In the genomic region with DNA sequence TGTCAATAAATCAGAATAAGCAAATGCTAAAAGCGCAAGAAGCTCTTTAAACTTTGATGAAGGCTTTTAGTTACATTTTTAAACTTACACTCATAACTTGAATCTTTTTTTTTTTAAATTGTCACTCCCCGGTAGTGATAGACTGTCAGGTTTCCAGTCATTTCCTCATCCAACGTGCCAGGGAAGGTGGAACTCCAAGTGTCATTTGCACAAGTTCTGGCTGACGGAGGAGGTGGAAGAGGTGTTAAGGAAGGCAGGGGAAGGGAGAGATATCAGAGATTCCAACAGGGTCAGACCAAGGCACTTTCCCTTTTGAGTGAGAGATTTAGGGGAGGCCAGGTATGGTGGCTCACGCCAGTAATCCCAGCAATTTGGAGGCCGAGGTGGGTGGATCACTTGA, we compare ENCODE assay signal across 22 cellular contexts.
DNase-seq lines count a peak whose midpoint lies in the region; ATAC-seq and TF ChIP-seq lines count a peak whose summit lies in the region.
"Had no signal": no experiment of that assay in that cellular context is flagged by ENCODE, and none has a peak within 500 bp of the region (broad histone marks: within the 10 kb centered on the region; RNA-seq: fewer than 3 reads in every experiment).

No MANE protein-coding gene starts in this region.

- H3K9ac ChIP-seq in endodermal cell (ENCODE audit: extremely low read depth, low read length, poor library complexity, severe bottlenecking) (no peak overlapping the region), mesenchymal stem cell (ENCODE audit: low read length) (no peak overlapping the region), H9 (ENCODE audit: extremely low read depth, insufficient read length, low read length) (no peak overlapping the region)
- H3K9ac ChIP-seq: BLaER1 treated with 17β-estradiol and CSF1 and Interleukin-3, amounts not matched to agents 10 nM and 100 nM had no signal

- H3K4me3 Mint-ChIP-seq in endodermal cell (no peak overlapping the region), osteocyte (ENCODE audit: unreplicated experiment) (no peak overlapping the region), H9 (no peak overlapping the region)
- H3K4me3 Mint-ChIP-seq: CD14-positive monocyte; CD4-positive, alpha-beta T cell; CD8-positive, alpha-beta memory T cell; GM23338; HFFc6 had no signal

- no peak overlapping the region for H2AFZ ChIP-seq in mesenchymal stem cell (ENCODE audit: low read depth, low read length)
- no peak overlapping the region for H2AFZ ChIP-seq in H9 (ENCODE audit: low read length)

- no peak overlapping the region for H3K27ac ChIP-seq in endodermal cell (ENCODE audit: low read depth, low read length)
- no peak overlapping the region for H3K27ac ChIP-seq in mesenchymal stem cell (ENCODE audit: low read length, poor library complexity, severe bottlenecking)
- H3K27ac ChIP-seq in heart left ventricle, result no peak overlapping the region
- no peak overlapping the region for H3K27ac ChIP-seq in H9 (ENCODE audit: insufficient read length, low read depth, low read length)
- H3K27ac ChIP-seq: A549; BLaER1 treated with 17β-estradiol and CSF1 and Interleukin-3, amounts not matched to agents 10 nM and 100 nM had no signal

- no peaks in the 10 kb centered on the region for H3K23me2 ChIP-seq in H9 (ENCODE audit: insufficient read length, low read depth, low read length, poor library complexity, severe bottlenecking)

- H3K79me2 ChIP-seq in H9 (ENCODE audit: insufficient read depth, low read length), result no peaks in the 10 kb centered on the region

- H3K36me3 Mint-ChIP-seq in endodermal cell (ENCODE audit: low read depth) (no peaks in the 10 kb centered on the region), osteocyte (ENCODE audit: unreplicated experiment) (no peaks in the 10 kb centered on the region), H9 (ENCODE audit: insufficient read depth in 1 of 3, low read depth in 3 of 3) (peaks cover 4 to 10% (median 6%) of the 10 kb centered on the region in 3 experiments; a peak in 3 of 7 replicates)
- H3K36me3 Mint-ChIP-seq: CD14-positive monocyte; CD8-positive, alpha-beta memory T cell had no signal

- TF ChIP-seq POLR2A in heart left ventricle (IDR thresholded peaks at IDR 0.05), result no peak

- no peak overlapping the region for H3K18ac ChIP-seq in mesenchymal stem cell (ENCODE audit: low read depth in 1 of 2, low read length in 2 of 2)
- no peak overlapping the region for H3K18ac ChIP-seq in H9 (ENCODE audit: insufficient read length, low read depth, low read length)

- no peak overlapping the region for H3K4me2 ChIP-seq in mesenchymal stem cell (ENCODE audit: low read length, poor library complexity, severe bottlenecking)
- H3K4me2 ChIP-seq in H9 (ENCODE audit: insufficient read depth, insufficient read length, low read length), result no peak overlapping the region
- H3K4me2 ChIP-seq: A549; BLaER1 treated with 17β-estradiol and CSF1 and Interleukin-3, amounts not matched to agents 10 nM and 100 nM; GM23338 had no signal

- intact Hi-C loops in heart left ventricle (cut with DNase I), result loop anchor here in 6 of 10 donors (10.0 kb wide), 2 partner anchors 862 to 872 kb away; no protein-coding TSS in a partner anchor

- peaks cover 3% of the 10 kb centered on the region for H3K9me3 Mint-ChIP-seq in endodermal cell
- H3K9me3 Mint-ChIP-seq in osteocyte (ENCODE audit: unreplicated experiment), result peaks cover 14% of the 10 kb centered on the region
- peaks cover 3 to 8% of the 10 kb centered on the region in 2 experiments; a peak in 3 of 5 replicates for H3K9me3 Mint-ChIP-seq in H9
- H3K9me3 Mint-ChIP-seq: CD4-positive, alpha-beta T cell; HFFc6 had no signal

- H3K36me3 ChIP-seq in endodermal cell (ENCODE audit: control insufficient read depth, insufficient read depth, low read length), result no peaks in the 10 kb centered on the region
- no peaks in the 10 kb centered on the region for H3K36me3 ChIP-seq in mesenchymal stem cell (ENCODE audit: control insufficient read depth in 1 of 2, insufficient read depth in 2 of 2, low read depth in 1 of 2, low read length in 2 of 2)
- no peaks in the 10 kb centered on the region for H3K36me3 ChIP-seq in heart left ventricle
- H3K36me3 ChIP-seq: BE2C; BLaER1 treated with 17β-estradiol and CSF1 and Interleukin-3, amounts not matched to agents 10 nM and 100 nM; HAP-1 had no signal

- no peak for ATAC-seq in heart left ventricle
- ATAC-seq: A549, GM23338 had no signal

- H3K27me3 ChIP-seq in endodermal cell (ENCODE audit: control insufficient read depth, insufficient read depth, low read length, poor library complexity, severe bottlenecking) (no peaks in the 10 kb centered on the region), mesenchymal stem cell (ENCODE audit: control insufficient read depth in 1 of 2, insufficient read depth in 1 of 2, low read length in 2 of 2) (peaks cover 0 to 51% of the 10 kb centered on the region in 2 experiments), heart left ventricle (peaks cover 0 to 7% (median 0%) of the 10 kb centered on the region in 9 donors), H9 (ENCODE audit: insufficient read depth, low read length) (no peaks in the 10 kb centered on the region)
- H3K27me3 ChIP-seq: BE2C; BLaER1 treated with 17β-estradiol and CSF1 and Interleukin-3, amounts not matched to agents 10 nM and 100 nM had no signal

- H2BK15ac ChIP-seq in mesenchymal stem cell (ENCODE audit: low read depth, poor library complexity, severe bottlenecking), result peak overlapping the region; percentile 33
- H2BK15ac ChIP-seq in H9 (ENCODE audit: low read depth, low read length), result no peak overlapping the region

- H3K4me1 Mint-ChIP-seq in endodermal cell (peaks cover 26% of the 10 kb centered on the region), osteocyte (ENCODE audit: unreplicated experiment) (no peaks in the 10 kb centered on the region), H9 (peaks cover 21 to 28% of the 10 kb centered on the region in 2 experiments)
- H3K4me1 Mint-ChIP-seq: CD14-positive monocyte; CD8-positive, alpha-beta memory T cell had no signal

- 89 to 90% methylated on average over 2 to 6 of the region's 6 CpGs for WGBS in endodermal cell (ENCODE audit: insufficient coverage in 1 of 2, insufficient read length in 1 of 2), 2 experiments
- 79% methylated on average over 3 of the region's 6 CpGs for WGBS in mesenchymal stem cell
- WGBS in heart left ventricle, 4 donors, result 69 to 82% (median 75%) methylated on average over 6 of the region's 6 CpGs
- WGBS in H9 (ENCODE audit: extremely low coverage, insufficient read length, low lambda C conversion rate), result no CpG with 5 or more reads among the region's 6 CpGs

- H2BK5ac ChIP-seq in mesenchymal stem cell (ENCODE audit: low read depth, low read length, poor library complexity, severe bottlenecking) (no peak overlapping the region), H9 (ENCODE audit: insufficient read length, low read length) (no peak overlapping the region)

- DNase-seq in endodermal cell (peak; percentile 18), mesenchymal stem cell (no peak), osteocyte (ENCODE audit: extremely low spot score, unreplicated experiment) (peak; percentile 25), heart left ventricle (no peak), H9 (no peak), DMS153 (lab: John Stamatoyannopoulos, UW) (no peak)
- DNase-seq: 8988T; ACHN; AML-193; BE2C; CD4-positive, alpha-beta T cell; CD8-positive, alpha-beta memory T cell; DMS 273 treated with DMSO at 0.1 percent for 48 hours; DMS53; DMS79 treated with DMSO at 0.1 percent for 48 hours; GF-D8; HFFc6 had no signal

- no peak overlapping the region for H4K5ac ChIP-seq in H9 (ENCODE audit: insufficient read length, low read depth, low read length)

- no peak overlapping the region for H3K4me3 ChIP-seq in endodermal cell (ENCODE audit: low read length)
- H3K4me3 ChIP-seq in mesenchymal stem cell (ENCODE audit: insufficient read depth in 1 of 2, low read depth in 1 of 2, low read length in 2 of 2), result no peak overlapping the region
- H3K4me3 ChIP-seq in heart left ventricle, result no peak overlapping the region
- H3K4me3 ChIP-seq: A549; BLaER1 treated with 17β-estradiol and CSF1 and Interleukin-3, amounts not matched to agents 10 nM and 100 nM; GM23338; HAP-1 had no signal

- H4K8ac ChIP-seq in mesenchymal stem cell (ENCODE audit: low read length), result no peak overlapping the region
- H4K8ac ChIP-seq in H9 (replicated peaks; ENCODE audit: insufficient read length, low read depth, low read length), result no peak overlapping the region

- no peak for TF ChIP-seq CTCF in endodermal cell (conservative IDR thresholded peaks at IDR 0.05)
- no peak for TF ChIP-seq CTCF in osteocyte (IDR thresholded peaks at IDR 0.05)
- TF ChIP-seq CTCF in heart left ventricle (IDR thresholded peaks at IDR 0.05), result no peak
- no peak for TF ChIP-seq CTCF in H9 (conservative IDR thresholded peaks at IDR 0.05)

- no peak overlapping the region for H3K56ac ChIP-seq in H9 (ENCODE audit: insufficient read length, low read depth, low read length)

- H3K9me3 ChIP-seq in endodermal cell (ENCODE audit: control insufficient read depth, low read length), result no peaks in the 10 kb centered on the region
- H3K9me3 ChIP-seq in mesenchymal stem cell (ENCODE audit: control insufficient read depth, low read length), result peaks cover 17% of the 10 kb centered on the region
- H3K9me3 ChIP-seq in heart left ventricle, result no peaks in the 10 kb centered on the region
- no peaks in the 10 kb centered on the region for H3K9me3 ChIP-seq in H9 (ENCODE audit: control insufficient read depth, low read depth, low read length)
- H3K9me3 ChIP-seq: BE2C, HAP-1 had no signal

- H3T11ph ChIP-seq in H9 (ENCODE audit: low read length), result no peak overlapping the region

- no peaks in the 10 kb centered on the region for H4K20me1 ChIP-seq in H9 (ENCODE audit: control insufficient read depth, insufficient read depth, insufficient read length)
- H4K20me1 ChIP-seq: BLaER1 treated with 17β-estradiol and CSF1 and Interleukin-3, amounts not matched to agents 10 nM and 100 nM had no signal

- no peak overlapping the region for H3K23ac ChIP-seq in mesenchymal stem cell (ENCODE audit: low read length in 2 of 2)
- H3K23ac ChIP-seq in H9 (ENCODE audit: insufficient read length, low read depth, low read length), result no peak overlapping the region

- H4K91ac ChIP-seq in mesenchymal stem cell (ENCODE audit: low read length) (no peak overlapping the region), H9 (ENCODE audit: insufficient read length, low read depth, low read length) (no peak overlapping the region)

- H2BK120ac ChIP-seq in mesenchymal stem cell (ENCODE audit: low read depth, low read length) (no peak overlapping the region), H9 (ENCODE audit: low read depth, low read length, poor library complexity, severe bottlenecking) (no peak overlapping the region)

- H3K27ac Mint-ChIP-seq in endodermal cell (no peak overlapping the region), osteocyte (ENCODE audit: unreplicated experiment) (no peak overlapping the region), H9 (no peak overlapping the region; a peak in 1 of 7 replicates)
- H3K27ac Mint-ChIP-seq: CD14-positive monocyte; CD4-positive, alpha-beta T cell; CD8-positive, alpha-beta memory T cell; GM23338; HFFc6 had no signal

- H3K27me3 Mint-ChIP-seq in endodermal cell (ENCODE audit: insufficient read depth) (peaks cover 2% of the 10 kb centered on the region), osteocyte (ENCODE audit: unreplicated experiment) (no peaks in the 10 kb centered on the region), H9 (ENCODE audit: low read depth) (peaks cover 7% of the 10 kb centered on the region)

- H3K4ac ChIP-seq in mesenchymal stem cell (ENCODE audit: low read depth in 1 of 2, low read length in 2 of 2) (no peak overlapping the region), H9 (ENCODE audit: low read depth, low read length) (no peak overlapping the region)

- H3K14ac ChIP-seq in mesenchymal stem cell (ENCODE audit: low read length in 2 of 2) (no peak overlapping the region), H9 (ENCODE audit: insufficient read depth, low read length) (no peak overlapping the region)

- no peak overlapping the region for H2BK20ac ChIP-seq in H9 (ENCODE audit: low read depth, low read length, poor library complexity, severe bottlenecking)

- H3K4me1 ChIP-seq in endodermal cell (ENCODE audit: control insufficient read depth, insufficient read depth, low read length) (peaks cover 5% of the 10 kb centered on the region), mesenchymal stem cell (ENCODE audit: control insufficient read depth, insufficient read depth, low read depth, low read length) (no peaks in the 10 kb centered on the region), heart left ventricle (no peaks in the 10 kb centered on the region), H9 (ENCODE audit: insufficient read depth, low read length) (no peaks in the 10 kb centered on the region)
- H3K4me1 ChIP-seq: A549, BE2C, HAP-1 had no signal

- H3K79me1 ChIP-seq in mesenchymal stem cell (replicated peaks; ENCODE audit: low read length, poor library complexity, severe bottlenecking) (no peaks in the 10 kb centered on the region), H9 (ENCODE audit: insufficient read depth, low read depth, low read length, poor library complexity, severe bottlenecking) (no peaks in the 10 kb centered on the region)

- H2BK12ac ChIP-seq in mesenchymal stem cell (ENCODE audit: low read length in 2 of 2), result no peak overlapping the region
- H2BK12ac ChIP-seq in H9 (ENCODE audit: insufficient read length, low read depth, low read length), result no peak overlapping the region

- no peak overlapping the region for H2AK5ac ChIP-seq in mesenchymal stem cell (ENCODE audit: low read length, severe bottlenecking)
- H2AK5ac ChIP-seq in H9 (ENCODE audit: insufficient read length, low read length), result no peak overlapping the region

Comparison
In these comparisons a context has a peak if more than half of its experiments do, and no peak if none do; other contexts are left out.
1. DNase-seq: peak in endodermal cell (single experiment) and osteocyte (single experiment); none in mesenchymal stem cell (single experiment), heart left ventricle (0 of 5), H9 (single experiment) and DMS153 (single experiment).